In genomic region chr1:213286235-213286634, GRCh38 we compare ENCODE assay signal across 13 cellular contexts.
A peak's percentile ranks its signal among the peaks of the same experiment; 100 is the strongest.
DNase-seq lines count a peak whose midpoint lies in the region; ATAC-seq and TF ChIP-seq lines count a peak whose summit lies in the region.
"Had no signal": no experiment of that assay in that cellular context is flagged by ENCODE, and none has a peak within 500 bp of the region (broad histone marks: within the 10 kb centered on the region; RNA-seq: fewer than 3 reads in every experiment).

No MANE protein-coding gene starts in this region.

- no peak overlapping the region for H3K4me3 ChIP-seq in MM.1S (ENCODE audit: low read length)
- no peak overlapping the region for H3K4me3 ChIP-seq in cardiac fibroblast (replicated peaks in 1 of 2; ENCODE audit: low read depth in 2 of 2, low read length in 2 of 2)
- H3K4me3 ChIP-seq: esophagus muscularis mucosa had no signal

- no peak for ATAC-seq in HG02610 (IDR thresholded peaks at IDR 0.05; ENCODE audit: unreplicated experiment)
- ATAC-seq: left lobe of liver had no signal

- no peak overlapping the region for H3K4me3 Mint-ChIP-seq in progenitor cell of endocrine pancreas (ENCODE audit: low read depth)

- H3F3A ChIP-seq in MM.1S (ENCODE audit: insufficient read depth, low read length): no peaks in the 10 kb centered on the region

- H3K9ac ChIP-seq in MM.1S (ENCODE audit: low read length): no peak overlapping the region

- no peaks in the 10 kb centered on the region for H3K9me3 ChIP-seq in MM.1S (replicated peaks; ENCODE audit: insufficient read depth, low read length)

- DNase-seq in DMS 273 (lab: John Stamatoyannopoulos, UW; ENCODE audit: unreplicated experiment): peak; percentile 8
- DNase-seq in DMS 273 treated with DMSO at 0.1 percent for 48 hours (lab: John Stamatoyannopoulos, UW): no peak
- DNase-seq in MM.1S: no peak
- no peak for DNase-seq in cardiac fibroblast (ENCODE audit: low read depth in 2 of 2)
- no peak for DNase-seq in progenitor cell of endocrine pancreas (ENCODE audit: low spot score, unreplicated experiment)
- no peak for DNase-seq in T-helper 9 cell
- no peak for DNase-seq in substantia nigra (lab: John Stamatoyannopoulos, UW)
- DNase-seq: 8988T, NCI-H1436, NCI-H446 had no signal

- H3K4me1 ChIP-seq in MM.1S (ENCODE audit: low read length): no peaks in the 10 kb centered on the region
- H3K4me1 ChIP-seq: esophagus muscularis mucosa had no signal

- H3K9me3 Mint-ChIP-seq in progenitor cell of endocrine pancreas (ENCODE audit: low read depth): no peaks in the 10 kb centered on the region

- H3K27ac Mint-ChIP-seq in progenitor cell of endocrine pancreas: no peak overlapping the region

- H3K9me2 ChIP-seq in MM.1S (replicated peaks; ENCODE audit: insufficient read depth, low read length): no peaks in the 10 kb centered on the region

- no peak overlapping the region for H3K4me2 ChIP-seq in MM.1S (ENCODE audit: low read depth, low read length)

- no peaks in the 10 kb centered on the region for H4K20me1 ChIP-seq in MM.1S (ENCODE audit: insufficient read depth, low read length)

- H3K4me1 Mint-ChIP-seq in progenitor cell of endocrine pancreas (ENCODE audit: low read depth): peaks cover 3% of the 10 kb centered on the region

- H3K27ac ChIP-seq in MM.1S (ENCODE audit: low read length) (no peak overlapping the region), substantia nigra (ENCODE audit: low read depth, low read length, poor library complexity, severe bottlenecking) (no peak overlapping the region)
- H3K27ac ChIP-seq: esophagus muscularis mucosa had no signal

- no peaks in the 10 kb centered on the region for H3K27me3 ChIP-seq in MM.1S (replicated peaks; ENCODE audit: insufficient read depth, low read length)
- H3K27me3 ChIP-seq: esophagus muscularis mucosa had no signal

- no peak overlapping the region for H2AFZ ChIP-seq in MM.1S (ENCODE audit: low read length)

- TF ChIP-seq CTCF in MM.1S (IDR thresholded peaks at IDR 0.05; ENCODE audit: low read length) (peak; percentile 28; the same call in 1 of the 2 replicates), cardiac fibroblast (IDR thresholded peaks at IDR 0.05; ENCODE audit: low read depth, low read length) (peak; percentile 42), progenitor cell of endocrine pancreas (IDR thresholded peaks at IDR 0.05; ENCODE audit: unreplicated experiment) (peak; percentile 34)

- H3K79me2 ChIP-seq in MM.1S (ENCODE audit: low read length): no peaks in the 10 kb centered on the region

- no peaks in the 10 kb centered on the region for H3K36me3 ChIP-seq in MM.1S (replicated peaks; ENCODE audit: insufficient read depth, low read length)
- H3K36me3 ChIP-seq: esophagus muscularis mucosa had no signal

- H3K36me3 Mint-ChIP-seq in progenitor cell of endocrine pancreas (ENCODE audit: insufficient read depth): no peaks in the 10 kb centered on the region

- H3K27me3 Mint-ChIP-seq in progenitor cell of endocrine pancreas: no peaks in the 10 kb centered on the region
